22 cellular contexts compared by ENCODE assay signal in the genomic region with DNA sequence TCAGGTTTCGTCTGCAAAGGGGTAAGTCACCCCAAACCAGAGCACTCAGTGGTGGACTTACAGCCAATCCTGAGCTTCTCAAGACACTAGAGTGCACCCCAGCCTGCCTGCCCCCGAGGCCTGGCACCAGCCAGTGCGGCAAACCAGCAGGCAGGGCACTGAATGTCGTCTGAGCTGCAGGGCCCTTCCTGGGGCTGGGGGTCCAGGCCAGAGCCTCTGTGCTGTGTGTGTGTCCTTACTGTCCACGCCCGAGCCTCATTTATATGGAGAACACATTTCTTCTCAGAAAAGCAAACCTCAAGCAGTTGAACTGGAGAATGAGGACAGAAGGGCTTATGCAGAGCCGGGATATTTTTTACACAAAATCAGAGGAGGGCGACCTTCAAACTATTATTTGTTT.
"Had no signal": no experiment of that assay in that cellular context is flagged by ENCODE, and none has a peak within 500 bp of the region (broad histone marks: within the 10 kb centered on the region; RNA-seq: fewer than 3 reads in every experiment).

No MANE protein-coding gene starts in this region.

- H3K27ac ChIP-seq: coronary artery, neutrophil, parathyroid adenoma, prostate gland, thoracic aorta, transverse colon had no signal

- ATAC-seq: naive thymus-derived CD4-positive, alpha-beta T cell; sciatic nerve; stimulated activated naive B cell treated with anti-CD40 and anti-IgM and Interleukin-4, amounts not matched to agents 10 μg/mL and 1 μg/mL and 100 μg/mL, for 72 hours; stimulated activated naive CD8-positive, alpha-beta T cell treated with anti-CD3 and anti-CD28 coated beads, Interleukin-15, amount 100 ng/mL, for 72 hours had no signal

- H3K27ac Mint-ChIP-seq: endodermal cell; nephron progenitor cell; stimulated activated naive B cell treated with anti-CD40 and anti-IgM and Interleukin-4, amounts not matched to agents 10 μg/mL and 1 μg/mL and 100 μg/mL, for 72 hours; stimulated activated naive CD8-positive, alpha-beta T cell treated with anti-CD3 and anti-CD28 coated beads, Interleukin-15, amount 100 ng/mL, for 72 hours had no signal

- H3K9ac ChIP-seq: parathyroid adenoma had no signal

- H3K4me3 ChIP-seq: coronary artery, prostate gland, thoracic aorta, transverse colon had no signal

- FAIRE-seq: endothelial cell of umbilical vein, islet of Langerhans had no signal

- H3K4me1 ChIP-seq: parathyroid adenoma, prostate gland, transverse colon had no signal

- DNase-seq: effector CD4-positive, alpha-beta T cell; endodermal cell; erythroblast; foreskin melanocyte; head of caudate nucleus; hippocampal formation; kidney glomerular epithelial cell; naive thymus-derived CD4-positive, alpha-beta T cell; nephron progenitor cell; stimulated activated CD4-positive, alpha-beta T cell treated with anti-CD3 and anti-CD28 coated beads, Interleukin-2, amount 100 ng/mL, for 24 hours; stimulated activated CD4-positive, alpha-beta T cell treated with anti-CD3 and anti-CD28 coated beads, Interleukin-4, amount 100 ng/mL, for 4 hours; stimulated activated naive B cell treated with anti-CD40 and anti-IgM and Interleukin-4, amounts not matched to agents 10 μg/mL and 1 μg/mL and 100 μg/mL, for 72 hours; stimulated activated naive CD8-positive, alpha-beta T cell treated with anti-CD3 and anti-CD28 coated beads, Interleukin-15, amount 100 ng/mL, for 72 hours; transverse colon had no signal

- H3K4me1 Mint-ChIP-seq: nephron progenitor cell; stimulated activated naive CD8-positive, alpha-beta T cell treated with anti-CD3 and anti-CD28 coated beads, Interleukin-15, amount 100 ng/mL, for 72 hours had no signal

- H3K4me3 Mint-ChIP-seq: endodermal cell, nephron progenitor cell had no signal

- H3K9me3 Mint-ChIP-seq: stimulated activated naive B cell treated with anti-CD40 and anti-IgM and Interleukin-4, amounts not matched to agents 10 μg/mL and 1 μg/mL and 100 μg/mL, for 72 hours; stimulated activated naive CD8-positive, alpha-beta T cell treated with anti-CD3 and anti-CD28 coated beads, Interleukin-15, amount 100 ng/mL, for 72 hours had no signal

- H3K36me3 Mint-ChIP-seq: naive thymus-derived CD4-positive, alpha-beta T cell; stimulated activated naive B cell treated with anti-CD40 and anti-IgM and Interleukin-4, amounts not matched to agents 10 μg/mL and 1 μg/mL and 100 μg/mL, for 72 hours had no signal

- H2AFZ ChIP-seq: parathyroid adenoma had no signal

- H3K79me2 ChIP-seq: parathyroid adenoma had no signal

- H3K36me3 ChIP-seq: neutrophil, prostate gland, thoracic aorta, transverse colon had no signal

- H3K9me3 ChIP-seq: neutrophil, prostate gland, thoracic aorta, transverse colon had no signal
